32 cellular contexts compared by ENCODE assay signal in genomic region chr3:189058071-189058470, GRCh38.
"Had no signal": no experiment of that assay in that cellular context is flagged by ENCODE, and none has a peak within 500 bp of the region (broad histone marks: within the 10 kb centered on the region; RNA-seq: fewer than 3 reads in every experiment).

No MANE protein-coding gene starts in this region.

- H3K4me3 ChIP-seq: colonic mucosa, esophagus muscularis mucosa, gastrocnemius medialis, heart left ventricle had no signal

- H3K27ac Mint-ChIP-seq: activated B cell treated with CpG ODN at 0.5 μM for 24 hours; activated CD4-positive, alpha-beta memory T cell treated with anti-CD3 and anti-CD28 coated beads, Interleukin-2, amount 10 ng/mL, durations not matched to agents 7 days and 5 days; activated CD4-positive, alpha-beta T cell treated with anti-CD3 and anti-CD28 coated beads, Interleukin-2, amount 10 ng/mL, durations not matched to agents 7 days and 5 days; activated naive CD8-positive, alpha-beta T cell; activated T-helper 17 cell treated with anti-CD3 and anti-CD28 coated beads, Interleukin-2, amount 50 U/mL, for 72 hours; endodermal cell; T-helper 17 cell; T-helper 2 cell treated with Interferon-gamma antibody and Interleukin-4, amounts not matched to agents 5 μg/mL and 100 μg/mL, for 36 hours had no signal

- H3K9me3 ChIP-seq: colonic mucosa, gastrocnemius medialis had no signal

- H3K27me3 Mint-ChIP-seq: activated T-helper 17 cell treated with anti-CD3 and anti-CD28 coated beads, Interleukin-2, amount 50 U/mL, for 72 hours had no signal

- H3K27me3 ChIP-seq: brain microvascular endothelial cell, colonic mucosa, esophagus muscularis mucosa, gastrocnemius medialis, heart left ventricle had no signal

- DNase-seq: activated B cell treated with CpG ODN at 0.5 μM for 24 hours; activated CD4-positive, alpha-beta memory T cell treated with anti-CD3 and anti-CD28 coated beads, Interleukin-2, amount 10 ng/mL, durations not matched to agents 7 days and 5 days; activated CD4-positive, alpha-beta T cell treated with anti-CD3 and anti-CD28 coated beads, Interleukin-2, amount 10 ng/mL, durations not matched to agents 7 days and 5 days; activated CD4-positive, alpha-beta T cell treated with anti-CD3 and anti-CD28 coated beads, Interleukin-2, amount 50 U/mL, for 4 hours; activated CD8-positive, alpha-beta memory T cell treated with anti-CD3 and anti-CD28 coated beads for 24 hours; activated effector memory CD4-positive, alpha-beta T cell treated with Interleukin-2 at 50 U/mL for 16 hours; activated gamma-delta T cell treated with Interleukin-2 at 50 U/mL for 16 hours; activated naive CD4-positive, alpha-beta T cell treated with anti-CD3 and anti-CD28 coated beads, Interleukin-2, amount 50 U/mL, for 16 hours; activated naive CD4-positive, alpha-beta T cell treated with Interleukin-2 at 50 U/mL for 16 hours; activated T-cell treated with anti-CD3 and anti-CD28 coated beads, Interleukin-2, amount 50 U/mL, for 4 hours; amniotic stem cell; anterior cingulate cortex; brain microvascular endothelial cell; colonic mucosa; effector CD8-positive, alpha-beta T cell; endodermal cell; erythroblast; foreskin keratinocyte; gastrocnemius medialis; glutamatergic neuron; heart left ventricle; hypothalamus; T-helper 1 cell; T-helper 17 cell; T1000 had no signal

- H3K27ac ChIP-seq: brain microvascular endothelial cell, colonic mucosa, esophagus muscularis mucosa, foreskin keratinocyte, gastrocnemius medialis, heart left ventricle, VCaP had no signal

- H3K4me3 Mint-ChIP-seq: activated B cell treated with CpG ODN at 0.5 μM for 24 hours; activated CD4-positive, alpha-beta memory T cell treated with anti-CD3 and anti-CD28 coated beads, Interleukin-2, amount 10 ng/mL, durations not matched to agents 7 days and 5 days; activated CD4-positive, alpha-beta T cell treated with anti-CD3 and anti-CD28 coated beads, Interleukin-2, amount 10 ng/mL, durations not matched to agents 7 days and 5 days; activated naive CD8-positive, alpha-beta T cell; activated T-cell treated with anti-CD3 and anti-CD28 coated beads, Interleukin-2, amount 50 U/mL, for 4 hours; activated T-helper 17 cell treated with anti-CD3 and anti-CD28 coated beads, Interleukin-2, amount 50 U/mL, for 72 hours; endodermal cell; T-helper 17 cell; T-helper 2 cell treated with Interferon-gamma antibody and Interleukin-4, amounts not matched to agents 5 μg/mL and 100 μg/mL, for 36 hours had no signal

- FAIRE-seq: astrocyte, bronchial epithelial cell had no signal

- H3K4me1 Mint-ChIP-seq: activated B cell treated with CpG ODN at 0.5 μM for 24 hours; activated T-helper 17 cell treated with anti-CD3 and anti-CD28 coated beads, Interleukin-2, amount 50 U/mL, for 72 hours; endodermal cell had no signal

- H3K4me1 ChIP-seq: colonic mucosa, esophagus muscularis mucosa, foreskin keratinocyte, gastrocnemius medialis, heart left ventricle had no signal

- H3K36me3 ChIP-seq: brain microvascular endothelial cell, colonic mucosa, esophagus muscularis mucosa, gastrocnemius medialis, heart left ventricle had no signal
